Comparison of ENCODE assay signal across 1 cellular context in the genomic region with DNA sequence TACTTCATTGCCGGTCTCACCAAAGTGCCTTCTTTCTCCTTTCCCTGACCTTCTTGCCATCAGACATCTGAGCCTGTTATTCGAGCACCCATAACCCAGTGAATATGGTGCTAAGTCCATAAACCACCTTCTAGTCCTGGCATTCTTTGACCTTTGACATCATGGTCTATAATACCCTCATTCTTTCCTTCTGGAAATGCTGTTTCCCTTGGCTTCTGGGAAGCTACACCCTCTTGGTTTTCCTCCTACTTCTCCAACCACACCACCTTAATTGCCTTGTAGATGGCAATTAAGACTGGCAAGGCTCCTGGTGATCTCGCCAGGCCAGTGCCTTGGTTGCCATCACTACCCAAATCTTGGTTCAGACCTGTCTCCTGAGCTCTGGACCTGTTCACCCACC.
TF ChIP-seq lines count a peak whose summit lies in the region.

No MANE protein-coding gene starts in this region.

TF ChIP-seq in H1, 55 proteins besides CTCF, POLR2A, EP300 and RAD21:
- no peak for TF ChIP-seq GTF2F1 (IDR thresholded peaks at IDR 0.05; ENCODE audit: borderline replicate concordance, low read depth, low read length)
- no peak for TF ChIP-seq BRCA1 (IDR thresholded peaks at IDR 0.05; ENCODE audit: low read depth, low read length)
- no peak for TF ChIP-seq YY1 (IDR thresholded peaks at IDR 0.05; ENCODE audit: low read depth, low read length)
- TF ChIP-seq TBP (IDR thresholded peaks at IDR 0.05; ENCODE audit: low read depth, low read length): no peak
- TF ChIP-seq SUZ12 (IDR thresholded peaks at IDR 0.05; ENCODE audit: low read length): no peak
- TF ChIP-seq MAFK (IDR thresholded peaks at IDR 0.05; ENCODE audit: low read depth, low read length): no peak
- TF ChIP-seq NRF1 (IDR thresholded peaks at IDR 0.05; ENCODE audit: low read depth, low read length): no peak
- no peak for TF ChIP-seq SIN3A (conservative IDR thresholded peaks at IDR 0.05 in 1 of 2, IDR thresholded peaks at IDR 0.05 in 1 of 2; ENCODE audit: low read depth in 1 of 2, low read length in 2 of 2)
- no peak for TF ChIP-seq BCL11A (IDR thresholded peaks at IDR 0.05; ENCODE audit: low read depth in 2 of 2, low read length in 2 of 2)
- no peak for TF ChIP-seq RBBP5 (IDR thresholded peaks at IDR 0.05; ENCODE audit: borderline replicate concordance, low read depth, low read length)
- no peak for TF ChIP-seq RFX5 (IDR thresholded peaks at IDR 0.05; ENCODE audit: borderline replicate concordance, low read depth, low read length)
- TF ChIP-seq SP1 (IDR thresholded peaks at IDR 0.05; ENCODE audit: low read depth, low read length): no peak
- no peak for TF ChIP-seq BACH1 (IDR thresholded peaks at IDR 0.05; ENCODE audit: low read length)
- no peak for TF ChIP-seq TEAD4 (IDR thresholded peaks at IDR 0.05; ENCODE audit: low read depth, low read length)
- no peak for TF ChIP-seq SAP30 (IDR thresholded peaks at IDR 0.05; ENCODE audit: insufficient read depth, insufficient replicate concordance, low read length)
- TF ChIP-seq SP4 (IDR thresholded peaks at IDR 0.05; ENCODE audit: low read length): no peak
- TF ChIP-seq, protein P1, sequence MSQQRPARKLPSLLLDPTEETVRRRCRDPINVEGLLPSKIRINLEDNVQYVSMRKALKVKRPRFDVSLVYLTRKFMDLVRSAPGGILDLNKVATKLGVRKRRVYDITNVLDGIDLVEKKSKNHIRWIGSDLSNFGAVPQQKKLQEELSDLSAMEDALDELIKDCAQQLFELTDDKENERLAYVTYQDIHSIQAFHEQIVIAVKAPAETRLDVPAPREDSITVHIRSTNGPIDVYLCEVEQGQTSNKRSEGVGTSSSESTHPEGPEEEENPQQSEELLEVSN (IDR thresholded peaks at IDR 0.05): no peak
- TF ChIP-seq EZH2 (IDR thresholded peaks at IDR 0.05; ENCODE audit: low read depth, low read length, severe bottlenecking): no peak
